ENCODE assay signal across 24 cellular contexts in genomic region chr9:94721754-94722153, GRCh38.
"Had no signal": no experiment of that assay in that cellular context is flagged by ENCODE, and none has a peak within 500 bp of the region (broad histone marks: within the 10 kb centered on the region; RNA-seq: fewer than 3 reads in every experiment).

No MANE protein-coding gene starts in this region.

- H3K27ac ChIP-seq: brain microvascular endothelial cell, esophagus muscularis mucosa, left ventricle myocardium inferior, ovary, skin epidermis, uterus had no signal

- H3K27me3 ChIP-seq: brain microvascular endothelial cell, esophagus muscularis mucosa, ovary, uterus had no signal

- H3K27ac Mint-ChIP-seq: activated CD4-positive, alpha-beta memory T cell treated with anti-CD3 and anti-CD28 coated beads for 36 hours; activated CD4-positive, alpha-beta T cell treated with anti-CD3 and anti-CD28 coated beads, Interleukin-2, amount 10 ng/mL, durations not matched to agents 24 days and 14 days; activated naive CD4-positive, alpha-beta T cell treated with anti-CD3 and anti-CD28 coated beads, Interleukin-2, amount 10 ng/mL, durations not matched to agents 7 days and 5 days; activated T-cell treated with anti-CD3 and anti-CD28 coated beads, Interleukin-2, amount 50 U/mL, for 24 hours; endodermal cell; nephron; progenitor cell of endocrine pancreas; type B pancreatic cell had no signal

- ATAC-seq: mucosa of descending colon; stimulated activated naive CD8-positive, alpha-beta T cell treated with anti-CD3 and anti-CD28 coated beads, Interleukin-15, Interleukin-2, amounts not matched to agents 100 U/mL and 50 U/mL, for 24 hours had no signal

- H3K9me3 Mint-ChIP-seq: activated CD4-positive, alpha-beta memory T cell treated with anti-CD3 and anti-CD28 coated beads for 36 hours; activated T-cell treated with anti-CD3 and anti-CD28 coated beads, Interleukin-2, amount 50 U/mL, for 24 hours; nephron had no signal

- H3K4me3 ChIP-seq: esophagus muscularis mucosa, left ventricle myocardium inferior, lung, mucosa of descending colon, ovary, skin epidermis, uterus had no signal

- H3K9me3 ChIP-seq: esophagus muscularis mucosa, left ventricle myocardium inferior, mucosa of descending colon, ovary, uterus had no signal

- H3K36me3 ChIP-seq: brain microvascular endothelial cell, esophagus muscularis mucosa, left ventricle myocardium inferior, ovary, uterus had no signal

- DNase-seq: activated CD4-positive, alpha-beta memory T cell treated with anti-CD3 and anti-CD28 coated beads for 36 hours; activated CD4-positive, alpha-beta T cell treated with anti-CD3 and anti-CD28 coated beads, Interleukin-2, amount 10 ng/mL, durations not matched to agents 24 days and 14 days; activated CD4-positive, CD25-positive, alpha-beta regulatory T cell treated with anti-CD3 and anti-CD28 coated beads, Interleukin-2, amount 50 U/mL, for 72 hours; activated CD8-positive, alpha-beta memory T cell treated with anti-CD3 and anti-CD28 coated beads, Interleukin-2, amount 50 U/mL, for 48 hours; activated gamma-delta T cell; activated naive CD4-positive, alpha-beta T cell treated with anti-CD3 and anti-CD28 coated beads, Interleukin-2, amount 10 ng/mL, durations not matched to agents 7 days and 5 days; activated T-cell treated with anti-CD3 and anti-CD28 coated beads, Interleukin-2, amount 50 U/mL, for 24 hours; amniotic stem cell; brain microvascular endothelial cell; endodermal cell; left ventricle myocardium inferior; mucosa of descending colon; ovary; stimulated activated CD4-positive, alpha-beta T cell treated with anti-CD3 and anti-CD28 coated beads, Interleukin-12 subunit alpha, Interleukin-12 subunit beta, amount 100 ng/mL, for 4 hours; stimulated activated CD4-positive, alpha-beta T cell treated with anti-CD3 and anti-CD28 coated beads, Interleukin-4, amount 100 ng/mL, for 1 hour; stimulated activated naive CD8-positive, alpha-beta T cell treated with anti-CD3 and anti-CD28 coated beads, Interleukin-15, Interleukin-2, amounts not matched to agents 100 U/mL and 50 U/mL, for 24 hours; T-helper 2 cell; uterus had no signal

- H3K4me1 ChIP-seq: uterus had no signal

- H3K36me3 Mint-ChIP-seq: activated CD4-positive, alpha-beta memory T cell treated with anti-CD3 and anti-CD28 coated beads for 36 hours; activated naive CD4-positive, alpha-beta T cell treated with anti-CD3 and anti-CD28 coated beads, Interleukin-2, amount 10 ng/mL, durations not matched to agents 7 days and 5 days; type B pancreatic cell had no signal
